Comparison of ENCODE assay signal across 15 cellular contexts in the genomic region with DNA sequence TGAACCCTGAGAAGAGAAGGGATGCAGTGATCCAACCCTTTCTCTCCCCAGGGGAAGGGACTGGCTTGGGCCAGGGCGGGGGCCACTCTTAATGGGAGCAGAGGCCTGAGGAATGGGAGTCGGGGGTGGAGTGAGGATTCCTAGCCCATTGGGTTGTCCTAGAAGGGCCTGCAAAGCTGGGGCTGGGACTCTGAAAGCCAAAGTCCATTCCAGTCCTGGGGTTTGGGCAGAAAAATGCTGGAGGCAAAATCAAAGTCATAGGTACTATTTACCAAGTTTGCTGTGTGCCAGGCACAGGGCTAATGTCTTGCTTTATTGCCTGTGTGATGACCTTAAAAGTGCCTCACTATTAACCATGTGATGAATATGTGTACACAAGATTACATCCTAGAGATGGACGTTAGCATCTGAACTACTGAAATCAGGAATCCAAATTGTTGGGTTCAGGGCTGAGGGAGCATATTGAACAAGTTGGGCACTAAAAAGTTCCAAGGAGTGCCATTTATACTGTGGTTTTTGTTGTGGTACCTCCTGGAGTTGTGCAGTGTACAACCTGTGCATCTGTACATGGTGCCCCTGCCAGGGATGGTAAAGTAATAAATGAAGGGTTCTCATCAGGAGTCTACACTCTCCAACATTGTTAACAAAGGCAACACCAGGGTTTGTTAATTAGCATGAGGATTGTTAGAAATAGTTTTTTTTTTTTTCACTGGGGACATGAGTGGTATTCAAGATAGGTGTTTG.
"Had no signal": no experiment of that assay in that cellular context is flagged by ENCODE, and none has a peak within 500 bp of the region (broad histone marks: within the 10 kb centered on the region; RNA-seq: fewer than 3 reads in every experiment).

No MANE protein-coding gene starts in this region.

- H3K27ac ChIP-seq: breast epithelium, esophagus squamous epithelium, heart left ventricle, left lung, pancreas, SK-N-MC, tibial nerve, VCaP had no signal

- ATAC-seq: heart left ventricle; left lung; pancreas; stimulated activated effector memory CD8-positive, alpha-beta T cell treated with anti-CD3 and anti-CD28 coated beads, Interleukin-12 subunit alpha, Interleukin-12 subunit beta, amount 100 ng/mL, for 72 hours had no signal

- H3K9me3 Mint-ChIP-seq: stimulated activated effector memory CD8-positive, alpha-beta T cell treated with anti-CD3 and anti-CD28 coated beads, Interleukin-12 subunit alpha, Interleukin-12 subunit beta, amount 100 ng/mL, for 72 hours had no signal

- DNase-seq: activated CD4-positive, alpha-beta T cell treated with anti-CD3 and anti-CD28 coated beads for 4 hours; activated gamma-delta T cell; esophagus squamous epithelium; foreskin fibroblast; heart left ventricle; left lung; mesenchymal stem cell; pancreas; small intestine; T-helper 1 cell had no signal

- H3K4me3 ChIP-seq: breast epithelium, esophagus squamous epithelium, heart left ventricle, left lung, pancreas, SK-N-MC, tibial nerve had no signal

- H3K4me1 ChIP-seq: breast epithelium had no signal

- H3K27me3 ChIP-seq: pancreas had no signal

- H3K9me3 ChIP-seq: breast epithelium, esophagus squamous epithelium, heart left ventricle, left lung, pancreas, tibial nerve had no signal

- H3K36me3 Mint-ChIP-seq: stimulated activated effector memory CD8-positive, alpha-beta T cell treated with anti-CD3 and anti-CD28 coated beads, Interleukin-12 subunit alpha, Interleukin-12 subunit beta, amount 100 ng/mL, for 72 hours had no signal

- H3K36me3 ChIP-seq: breast epithelium, esophagus squamous epithelium, heart left ventricle, left lung, pancreas, tibial nerve had no signal

- H3K4me3 Mint-ChIP-seq: stimulated activated effector memory CD8-positive, alpha-beta T cell treated with anti-CD3 and anti-CD28 coated beads, Interleukin-12 subunit alpha, Interleukin-12 subunit beta, amount 100 ng/mL, for 72 hours had no signal

- H3K27ac Mint-ChIP-seq: stimulated activated effector memory CD8-positive, alpha-beta T cell treated with anti-CD3 and anti-CD28 coated beads, Interleukin-12 subunit alpha, Interleukin-12 subunit beta, amount 100 ng/mL, for 72 hours had no signal
